In genomic region chr10:63120554-63120953, GRCh38 we compare ENCODE assay signal across 1 cellular context.
A peak's percentile ranks its signal among the peaks of the same experiment; 100 is the strongest.
TF ChIP-seq lines count a peak whose summit lies in the region.

No MANE protein-coding gene starts in this region.

TF ChIP-seq in IMR-90, 13 proteins besides CTCF, POLR2A, EP300 and RAD21:
- peak; percentile 67 for TF ChIP-seq MAFK (IDR thresholded peaks at IDR 0.05; ENCODE audit: low read depth, low read length)
- peak; percentile 22 for TF ChIP-seq RCOR1 (IDR thresholded peaks at IDR 0.05; ENCODE audit: insufficient replicate concordance, low read length)
- TF ChIP-seq CEBPB (IDR thresholded peaks at IDR 0.05; ENCODE audit: low read depth, low read length) = no peak
- TF ChIP-seq NFE2L2 (IDR thresholded peaks at IDR 0.05; ENCODE audit: low read depth, low read length) = 0 out of 2 replicates have a peak, but pooled peaks have one; percentile 18
- no peak for TF ChIP-seq CHD1 (IDR thresholded peaks at IDR 0.05; ENCODE audit: low read depth, low read length)
